ENCODE assay signal across 27 cellular contexts in the genomic region with DNA sequence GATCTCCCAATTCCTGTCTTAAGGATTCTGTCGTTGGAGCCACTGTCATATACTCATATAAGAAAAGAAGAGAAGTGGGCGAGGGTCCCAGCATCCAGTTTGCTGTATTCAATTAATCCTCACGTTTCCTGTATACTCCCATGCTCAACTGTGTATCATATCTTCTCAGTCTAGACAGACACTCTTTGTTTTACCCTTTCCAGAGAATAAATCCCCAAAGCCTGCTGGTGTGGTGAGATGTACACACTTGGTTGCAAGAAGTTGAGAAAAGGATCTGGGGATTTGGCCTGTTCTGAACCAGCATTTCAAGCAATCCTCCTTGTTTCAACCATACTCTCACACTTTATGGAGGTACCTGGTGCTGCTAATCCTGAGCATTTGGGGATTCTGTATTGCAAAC.
"Had no signal": no experiment of that assay in that cellular context is flagged by ENCODE, and none has a peak within 500 bp of the region (broad histone marks: within the 10 kb centered on the region; RNA-seq: fewer than 3 reads in every experiment).

No MANE protein-coding gene starts in this region.

- ATAC-seq: activated CD4-positive, alpha-beta T cell treated with anti-CD3 and anti-CD28 coated beads for 36 hours; activated CD8-positive, alpha-beta memory T cell treated with anti-CD3 and anti-CD28 coated beads, Interleukin-2, amount 10 ng/mL, durations not matched to agents 7 days and 5 days; activated CD8-positive, alpha-beta T cell treated with anti-CD3 and anti-CD28 coated beads, Interleukin-2, amount 10 ng/mL, durations not matched to agents 7 days and 5 days; esophagus mucosa; gastrocnemius medialis; heart left ventricle had no signal

- H3K27ac ChIP-seq: brain microvascular endothelial cell, coronary artery, dorsolateral prefrontal cortex, gastrocnemius medialis, heart left ventricle had no signal

- H3K9me3 ChIP-seq: gastrocnemius medialis, heart left ventricle had no signal

- DNase-seq: activated CD4-positive, alpha-beta memory T cell treated with anti-CD3 and anti-CD28 coated beads for 36 hours; activated CD4-positive, alpha-beta T cell treated with anti-CD3 and anti-CD28 coated beads for 36 hours; activated CD4-positive, alpha-beta T cell treated with anti-CD3 and anti-CD28 coated beads, Interleukin-2, amount 10 ng/mL, durations not matched to agents 24 days and 14 days; activated CD4-positive, CD25-positive, alpha-beta regulatory T cell; activated CD4-positive, CD25-positive, alpha-beta regulatory T cell treated with anti-CD3 and anti-CD28 coated beads, Interleukin-2, amount 50 U/mL, for 72 hours; activated CD8-positive, alpha-beta memory T cell treated with anti-CD3 and anti-CD28 coated beads, Interleukin-2, amount 10 ng/mL, durations not matched to agents 7 days and 5 days; activated CD8-positive, alpha-beta memory T cell treated with anti-CD3 and anti-CD28 coated beads, Interleukin-2, amount 50 U/mL, for 4 hours; activated CD8-positive, alpha-beta T cell treated with anti-CD3 and anti-CD28 coated beads, Interleukin-2, amount 10 ng/mL, durations not matched to agents 7 days and 5 days; activated effector memory CD4-positive, alpha-beta T cell treated with anti-CD3 and anti-CD28 coated beads, Interleukin-2, amount 50 U/mL, for 16 hours; activated naive CD4-positive, alpha-beta T cell; activated naive CD4-positive, alpha-beta T cell treated with anti-CD3 and anti-CD28 coated beads, Interleukin-2, amount 10 ng/mL, durations not matched to agents 7 days and 5 days; activated T-cell treated with anti-CD3 and anti-CD28 coated beads, Interleukin-2, amount 50 U/mL, for 1 hour; activated T-cell treated with anti-CD3 and anti-CD28 coated beads, Interleukin-2, amount 50 U/mL, for 48 hours; amniotic stem cell; anterior cingulate cortex; brain microvascular endothelial cell; dorsolateral prefrontal cortex; effector memory CD4-positive, alpha-beta T cell; endodermal cell; foreskin fibroblast; gastrocnemius medialis; glutamatergic neuron; heart left ventricle; T-helper 1 cell; T-helper 2 cell had no signal

- H3K36me3 ChIP-seq: brain microvascular endothelial cell had no signal

- H3K4me3 ChIP-seq: coronary artery, dorsolateral prefrontal cortex, gastrocnemius medialis, heart left ventricle had no signal

- H3K27me3 ChIP-seq: brain microvascular endothelial cell, dorsolateral prefrontal cortex, gastrocnemius medialis, heart left ventricle had no signal
